15 cellular contexts compared by ENCODE assay signal in genomic region chr2:65198737-65199136, GRCh38. TPM values are rescaled to one million over a fixed set of nuclear protein-coding genes. Genes with fewer than 3 reads are reported as not detected.
DNase-seq lines count a peak whose midpoint lies in the region; TF ChIP-seq lines count a peak whose summit lies in the region.
"Had no signal": no experiment of that assay in that cellular context is flagged by ENCODE, and none has a peak within 500 bp of the region (broad histone marks: within the 10 kb centered on the region; RNA-seq: fewer than 3 reads in every experiment).

No MANE protein-coding gene starts in this region.

- H3K27ac ChIP-seq in left ventricle myocardium inferior (replicated peaks): peak overlapping the region; percentile 37
- H3K27ac ChIP-seq: breast epithelium, skin epidermis, vagina had no signal

- H3K27me3 ChIP-seq in left ventricle myocardium inferior (ENCODE audit: low read depth): no peaks in the 10 kb centered on the region
- H3K27me3 ChIP-seq: breast epithelium, vagina had no signal

- intact Hi-C loops in left ventricle myocardium inferior (cut with micrococcal nuclease): no loop called here

- H3K36me3 ChIP-seq in left ventricle myocardium inferior: no peaks in the 10 kb centered on the region
- H3K36me3 ChIP-seq: breast epithelium, vagina had no signal

- H3K4me3 ChIP-seq in left ventricle myocardium inferior: no peak overlapping the region
- H3K4me3 ChIP-seq: breast epithelium, skin epidermis, vagina had no signal

- peaks cover 12% of the 10 kb centered on the region for H3K4me1 ChIP-seq in left ventricle myocardium inferior
- H3K4me1 ChIP-seq: breast epithelium, vagina had no signal

- no peak for TF ChIP-seq CTCF in left ventricle myocardium inferior (IDR thresholded peaks at IDR 0.05; ENCODE audit: borderline replicate concordance)

- DNase-seq in HCEC 1CT (peak; percentile 11), astrocyte of the hippocampus (ENCODE audit: low read depth, low spot score) (peak; percentile 9), left ventricle myocardium inferior (peak; percentile 44), putamen (ENCODE audit: low spot score) (peak; percentile 26), RPMI8226 (no peak), dedifferentiated amniotic fluid mesenchymal stem cell (ENCODE audit: extremely low spot score) (no peak), SW 1271 (lab: John Stamatoyannopoulos, UW) (no peak)
- DNase-seq: activated CD4-positive, alpha-beta T cell treated with anti-CD3 and anti-CD28 coated beads, Interleukin-2, amount 50 U/mL, for 48 hours; GDM1; NCI-H1417 treated with DMSO at 0.1 percent for 48 hours; NCI-H526 treated with DMSO at 0.1 percent for 48 hours; stimulated activated CD4-positive, alpha-beta T cell treated with anti-CD3 and anti-CD28 coated beads, Interleukin-2, amount 100 ng/mL, for 48 hours had no signal

- peaks cover 2% of the 10 kb centered on the region for H3K9me3 ChIP-seq in left ventricle myocardium inferior (replicated peaks)
- H3K9me3 ChIP-seq: breast epithelium, vagina had no signal

RNA-seq across cellular contexts. Expression of gene ACTR2, which starts 28.9 kb away (rescaled TPM):
- 100.0 TPM for total RNA-seq in left ventricle myocardium inferior

Comparison
In these comparisons a context has a peak if more than half of its experiments do, and no peak if none do; other contexts are left out.
1. DNase-seq: peak in HCEC 1CT (single experiment), astrocyte of the hippocampus (single experiment), left ventricle myocardium inferior (single experiment) and putamen (single experiment); none in RPMI8226 (single experiment), dedifferentiated amniotic fluid mesenchymal stem cell (single experiment) and SW 1271 (0 of 2).